ENCODE assay signal across 8 cellular contexts in genomic region chr3:195989921-195990840, GRCh38.
DNase-seq lines count a peak whose midpoint lies in the region; ATAC-seq, FAIRE-seq and TF ChIP-seq lines count a peak whose summit lies in the region.
"Not testable (repeated sequence)": the region's sequence is repeated elsewhere in the genome, so short reads cannot be mapped to it uniquely, and the experiment has no call there.

No MANE protein-coding gene starts in this region.

- 1% methylated on average over 40 to 89 of the region's 107 CpGs for WGBS in small intestine, 3 donors

- not testable (repeated sequence) for H3K27me3 ChIP-seq in MG63; small intestine (ENCODE audit: control insufficient read depth in 2 of 2, insufficient read depth in 2 of 2, low read length in 2 of 2); vagina

- intact Hi-C loops in left colon (cut with DNase I, micrococcal nuclease); vagina (cut with DNase I): not testable (repeated sequence)

- not testable (repeated sequence) for FAIRE-seq in small intestine (lab: Jason Lieb, UNC)

- peak overlapping the region; percentile 50 for H3K4me3 ChIP-seq in MG63
- peak overlapping the region; percentile 64 to 68 for H3K4me3 ChIP-seq in small intestine (ENCODE audit: low read depth in 1 of 2, low read length in 2 of 2)
- H3K4me3 ChIP-seq in vagina: peak overlapping the region; percentile 55 to 63

- H3K36me3 ChIP-seq in MG63; small intestine (ENCODE audit: control insufficient read depth in 2 of 2, insufficient read depth in 2 of 2, low read length in 2 of 2); vagina: not testable (repeated sequence)

- not testable (repeated sequence) for H3K9me3 ChIP-seq in MG63; small intestine (ENCODE audit: control insufficient read depth, low read depth); vagina

- ATAC-seq in GM18511 (IDR thresholded peaks at IDR 0.05; ENCODE audit: unreplicated experiment) (peak; percentile 93), HG02642 (IDR thresholded peaks at IDR 0.05; ENCODE audit: poor library complexity, unreplicated experiment) (peak; percentile 93), left colon (peak; percentile 87)

- not testable (repeated sequence) for H3K4me1 ChIP-seq in small intestine (ENCODE audit: control insufficient read depth in 2 of 2, insufficient read depth in 1 of 2, low read depth in 1 of 2, low read length in 1 of 2); vagina

- peak in 1 of 2 donors; percentile 57 for TF ChIP-seq POLR2A in vagina (IDR thresholded peaks at IDR 0.05)

- TF ChIP-seq CTCF in vagina (IDR thresholded peaks at IDR 0.05): not testable (repeated sequence)

- H3K27ac ChIP-seq in small intestine (ENCODE audit: low read depth in 1 of 2, low read length in 1 of 2) (peak overlapping the region; percentile 64 to 67), vagina (peak overlapping the region; percentile 90)

- DNase-seq in MG63: peak; percentile 93
- peak; percentile 80 for DNase-seq in activated CD8-positive, alpha-beta memory T cell treated with anti-CD3 and anti-CD28 coated beads, Interleukin-2, amount 50 U/mL, for 1 hour (ENCODE audit: extremely low read depth)
- peak; percentile 99 for DNase-seq in ecto neural progenitor cell (ENCODE audit: low spot score)
- peak; percentile 87 to 97 for DNase-seq in left colon
- peak; percentile 79 for DNase-seq in small intestine
- DNase-seq in vagina (ENCODE audit: extremely low spot score in 2 of 2): not testable (repeated sequence)
